In the genomic region with DNA sequence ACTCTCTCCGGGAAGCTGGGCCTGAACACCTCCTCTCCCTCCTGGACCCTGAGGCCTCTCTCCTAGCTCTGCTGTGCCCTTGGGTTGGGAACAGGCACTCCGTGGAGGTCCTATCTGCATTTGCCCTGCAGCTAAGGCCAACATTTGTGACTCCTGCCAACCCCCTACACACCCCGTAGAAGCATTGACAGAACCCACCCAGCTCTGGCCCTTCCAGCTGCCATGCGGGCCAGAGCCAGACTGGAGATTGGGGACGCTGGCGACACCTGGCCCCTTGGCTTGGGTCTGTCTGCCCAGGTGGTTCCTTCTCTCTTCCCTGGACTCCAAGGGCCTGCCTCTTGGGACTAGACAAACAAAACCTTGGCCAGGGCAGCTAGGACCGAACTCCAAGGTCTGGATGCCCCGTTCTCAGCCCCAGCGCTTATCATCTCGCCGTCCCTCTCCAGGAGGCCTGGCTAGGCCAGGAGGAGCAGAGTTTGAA, we compare ENCODE assay signal across 8 cellular contexts. TPM values are rescaled to one million over a fixed set of nuclear protein-coding genes. Genes with fewer than 3 reads are reported as not detected.
A peak's percentile ranks its signal among the peaks of the same experiment; 100 is the strongest.
DNase-seq lines count a peak whose midpoint lies in the region; ATAC-seq, FAIRE-seq and TF ChIP-seq lines count a peak whose summit lies in the region.

No MANE protein-coding gene starts in this region.

- H3K4me2 ChIP-seq in K562 (ENCODE audit: insufficient read depth, low read length): peak overlapping the region; percentile 82

- peak overlapping the region; percentile 38; the same call in 1 of the 3 replicates for H3K27ac ChIP-seq in K562 (ENCODE audit: extremely low read depth, low read depth, low read length)
- peak overlapping the region; percentile 21 to 87 for H3K27ac ChIP-seq in lung (ENCODE audit: low read depth in 1 of 2, low read length in 1 of 2)
- peak overlapping the region; percentile 68 to 88 (median 72) for H3K27ac ChIP-seq in thyroid gland

- no peaks in the 10 kb centered on the region for H3K27me3 Mint-ChIP-seq in activated T-cell treated with anti-CD3 and anti-CD28 coated beads, Interleukin-2, amount 50 U/mL, for 72 hours (ENCODE audit: low read depth)

- H2AFZ ChIP-seq in K562 (ENCODE audit: low read depth, low read length): peak overlapping the region; percentile 95

- H3K27me3 ChIP-seq in K562 (ENCODE audit: control insufficient read depth in 2 of 2, insufficient read depth in 2 of 2, low read length in 2 of 2) (no peaks in the 10 kb centered on the region), lung (ENCODE audit: control insufficient read depth, insufficient read depth) (no peaks in the 10 kb centered on the region), thyroid gland (no peaks in the 10 kb centered on the region)

- no peaks in the 10 kb centered on the region for H3K79me2 ChIP-seq in K562 (ENCODE audit: control insufficient read depth, insufficient read depth, low read length)

- H3K4me1 Mint-ChIP-seq in activated T-cell treated with anti-CD3 and anti-CD28 coated beads, Interleukin-2, amount 50 U/mL, for 72 hours (ENCODE audit: low read depth): peaks cover 61% of the 10 kb centered on the region

- no TSS peak for BruUV-seq in K562 (replicated peaks; lab: Mats Ljungman, UMichigan)

- H3K9me3 ChIP-seq in K562 (replicated peaks; ENCODE audit: control insufficient read depth, insufficient read depth, low read depth, low read length): no peaks in the 10 kb centered on the region
- H3K9me3 ChIP-seq in lung (ENCODE audit: control insufficient read depth in 2 of 2, insufficient read depth in 1 of 2, low read length in 1 of 2): no peaks in the 10 kb centered on the region
- no peaks in the 10 kb centered on the region for H3K9me3 ChIP-seq in thyroid gland

- H3K4me3 ChIP-seq in K562 (peak overlapping the region; percentile 71), lung (no peak overlapping the region), thyroid gland (replicated peaks in 1 of 3) (peak overlapping the region in 1 of 3 donors; percentile 72)

- WGBS in K562 (ENCODE audit: insufficient coverage, low coverage, missing lambda C conversion rate): 45% methylated on average over 11 of the region's 11 CpGs
- WGBS in lung, 2 donors: 77 to 79% methylated on average over 11 of the region's 11 CpGs
- WGBS in thyroid gland, 2 donors: 54 to 58% methylated on average over 3 to 11 of the region's 11 CpGs

- in situ Hi-C loops in K562 (cut with MboI): no loop called here

- POLR2A ChIA-PET in K562 (lab: Yijun Ruan, JAX): interaction anchor here (1.5 kb wide), 1 partner anchor 9 kb away, joined by 7 read pairs; no protein-coding TSS in a partner anchor

- intact Hi-C loops in K562 (cut with micrococcal nuclease) (no loop called here), thyroid gland (cut with DNase I) (no loop called here)

- H3K4me1 ChIP-seq in K562 (replicated peaks in 1 of 2; ENCODE audit: control insufficient read depth in 2 of 2, insufficient read depth in 2 of 2, low read length in 2 of 2): peaks cover 20 to 42% of the 10 kb centered on the region in 2 experiments; a peak in 4 of 5 replicates
- H3K4me1 ChIP-seq in lung (ENCODE audit: control insufficient read depth in 2 of 2, insufficient read depth in 2 of 2, low read length in 2 of 2): peaks cover 5 to 32% of the 10 kb centered on the region in 2 donors
- peaks cover 39 to 47% of the 10 kb centered on the region in 2 donors for H3K4me1 ChIP-seq in thyroid gland

- H3K36me3 Mint-ChIP-seq in activated T-cell treated with anti-CD3 and anti-CD28 coated beads, Interleukin-2, amount 50 U/mL, for 72 hours (ENCODE audit: insufficient read depth in 2 of 2): no peaks in the 10 kb centered on the region

- H3K36me3 ChIP-seq in K562 (ENCODE audit: control insufficient read depth, insufficient read depth, low read length): no peaks in the 10 kb centered on the region
- no peaks in the 10 kb centered on the region for H3K36me3 ChIP-seq in lung (ENCODE audit: control insufficient read depth in 2 of 2, insufficient read depth in 2 of 2, low read length in 2 of 2)
- H3K36me3 ChIP-seq in thyroid gland: no peaks in the 10 kb centered on the region

- TF ChIP-seq EP300 in K562 (IDR thresholded peaks at IDR 0.05; ENCODE audit: low read length): no peak

- H3K9ac ChIP-seq in K562 (ENCODE audit: insufficient read depth in 1 of 2, low read depth in 2 of 2, low read length in 2 of 2): peak overlapping the region; percentile 45 to 77; a peak in 3 of 4 replicates

- TF ChIP-seq CTCF in K562 (IDR thresholded peaks at IDR 0.05 in 2 of 3, conservative IDR thresholded peaks at IDR 0.05 in 1 of 3; ENCODE audit: insufficient read depth in 2 of 3, low read depth in 1 of 3, low read length in 3 of 3) (no peak), lung (IDR thresholded peaks at IDR 0.05; ENCODE audit: control extremely low read depth, extremely low read depth) (no peak), thyroid gland (IDR thresholded peaks at IDR 0.05) (no peak)

- no peaks in the 10 kb centered on the region for H4K20me1 ChIP-seq in K562 (replicated peaks; ENCODE audit: control insufficient read depth, insufficient read depth, low read length)

- no peak for TF ChIP-seq RAD21 in K562 (CRISPR knock-in tag; conservative IDR thresholded peaks at IDR 0.05 in 1 of 2, IDR thresholded peaks at IDR 0.05 in 1 of 2)

- H3K4me3 Mint-ChIP-seq in activated T-cell treated with anti-CD3 and anti-CD28 coated beads, Interleukin-2, amount 50 U/mL, for 72 hours: peak overlapping the region; percentile 80 to 91

- H3K9me1 ChIP-seq in K562 (ENCODE audit: control insufficient read depth, insufficient read depth, low read length): peaks cover 4% of the 10 kb centered on the region

- H3K9me3 Mint-ChIP-seq in activated T-cell treated with anti-CD3 and anti-CD28 coated beads, Interleukin-2, amount 50 U/mL, for 72 hours: no peaks in the 10 kb centered on the region

- FAIRE-seq in K562 (lab: Jason Lieb, UNC): peak; percentile 29

- TF ChIP-seq POLR2A in K562 (conservative IDR thresholded peaks at IDR 0.05) (no peak), thyroid gland (IDR thresholded peaks at IDR 0.05) (no peak)

- no peak for ATAC-seq in activated T-cell treated with anti-CD3 and anti-CD28 coated beads, Interleukin-2, amount 50 U/mL, for 72 hours (replicated peaks in 1 of 2)
- ATAC-seq in K562 (no peak), lung (ENCODE audit: insufficient read depth, low FRiP score) (no peak), HG02884 (IDR thresholded peaks at IDR 0.05; ENCODE audit: unreplicated experiment) (no peak)

- H3K27ac Mint-ChIP-seq in activated T-cell treated with anti-CD3 and anti-CD28 coated beads, Interleukin-2, amount 50 U/mL, for 72 hours: peak overlapping the region; percentile 76

- CTCF ChIA-PET in K562 (lab: Yijun Ruan, JAX; ENCODE audit: low intra/inter-chr PET ratio): no interaction called here

- no peak for DNase-seq in activated T-cell treated with anti-CD3 and anti-CD28 coated beads, Interleukin-2, amount 50 U/mL, for 72 hours
- no peak for DNase-seq in activated T-cell treated with anti-CD3 and anti-CD28 coated beads, Interleukin-2, amount 50 U/mL, for 48 hours
- peak in 2 of 4 experiments; percentile 23 to 45 for DNase-seq in K562 (ENCODE audit: extremely low read depth in 1 of 4, low spot score in 3 of 4)
- no peak for DNase-seq in lung (ENCODE audit: low spot score)
- peak; percentile 33 to 37 for DNase-seq in thyroid gland
- no peak for DNase-seq in SIG-M5 treated with dmso at 0.1 percent for 504 hours (lab: John Stamatoyannopoulos, UW; ENCODE audit: unreplicated experiment)
- DNase-seq in NCI-H2227 treated with DMSO at 0.1 percent for 48 hours (lab: John Stamatoyannopoulos, UW): no peak

RNA-seq across cellular contexts. Expression of gene RHBDF2, which starts 0.6 kb away (rescaled TPM):
- total RNA-seq in activated T-cell treated with anti-CD3 and anti-CD28 coated beads, Interleukin-2, amount 50 U/mL, for 72 hours: 10 to 100 TPM; 38.7 to 39.0 TPM
- total RNA-seq in K562 (2011; cell fraction: chromatin; rRNA removed; ENCODE audit: low replicate concordance): 5.1 and 22.6 TPM in 2 replicates
- total RNA-seq in K562 (2011; cell fraction: nucleolus; rRNA removed): 12.2 and 15.7 TPM in 2 replicates
- 4.0 and 6.5 TPM in 2 replicates for total RNA-seq in K562 (2011; cell fraction: nucleoplasm; rRNA removed)
- total RNA-seq in K562 (2014; rRNA removed): 1.5 and 4.0 TPM in 2 replicates
- total RNA-seq in K562 (2014; rRNA removed; fragmentation: Illumina TruSeq; extraction: Trizol): 0.19 and 0.47 TPM in 2 replicates
- 0.65 and 0.75 TPM in 2 replicates for total RNA-seq in K562 (2015; rRNA removed; fragmentation: Illumina TruSeq; extraction: Trizol)
- total RNA-seq in K562 (2021): 2.3 and 2.8 TPM in 2 replicates
- 1.1 and 3.1 TPM in 2 replicates for polyA plus RNA-seq in K562 (2011; rRNA removed)
- 1.7 and 6.2 TPM in 2 replicates for polyA plus RNA-seq in K562 (2011; cell fraction: cytosol; rRNA removed)
- polyA plus RNA-seq in K562 (2011; cell fraction: nucleus; rRNA removed): 8.1 and 13.7 TPM in 2 replicates
- polyA plus RNA-seq in K562 (2012): 1.5 and 1.7 TPM in 2 replicates
- 1.3 and 1.6 TPM in 2 replicates for polyA plus RNA-seq in K562 (2014; fragmentation: Illumina TruSeq; extraction: Trizol)
- under 1 TPM; 0.04 to 0.06 TPM for polyA plus RNA-seq in K562 (2014; fragmentation: Nextera tagmentation; extraction: Ambion mirVana)
- polyA plus RNA-seq in K562 (2014; rRNA removed): 1.5 and 1.6 TPM in 2 replicates
- 0.74 and 1.6 TPM in 2 replicates for polyA minus RNA-seq in K562 (2011; rRNA and poly(A)+ RNA removed)
- 2.7 and 6.3 TPM in 2 replicates for polyA minus RNA-seq in K562 (2011; cell fraction: cytosol; rRNA and poly(A)+ RNA removed)
- 4.7 and 5.3 TPM in 2 replicates for polyA minus RNA-seq in K562 (2011; cell fraction: nucleus; rRNA and poly(A)+ RNA removed)
- 10 to 100 TPM; 22.7 to 56.5 TPM for total RNA-seq in lung
- 100 to 1,000 TPM in 1 of 2 donors, 10 to 100 TPM in 1; 20.1 to 116 TPM for polyA plus RNA-seq in lung
- 10 to 100 TPM; 16.4 to 31.1 (median 22.1) TPM for total RNA-seq in thyroid gland

RNA-seq across cellular contexts. Expression of gene AANAT, which starts 34.5 kb away (rescaled TPM):
- not detected for total RNA-seq in activated T-cell treated with anti-CD3 and anti-CD28 coated beads, Interleukin-2, amount 50 U/mL, for 72 hours
- not detected in 2 replicates for total RNA-seq in K562 (2011; cell fraction: chromatin; rRNA removed; ENCODE audit: low replicate concordance)
- total RNA-seq in K562 (2011; cell fraction: nucleolus; rRNA removed): not detected in 2 replicates
- total RNA-seq in K562 (2011; cell fraction: nucleoplasm; rRNA removed): not detected in 2 replicates
- not detected in 2 replicates for total RNA-seq in K562 (2014; rRNA removed)
- not detected in 2 replicates for total RNA-seq in K562 (2014; rRNA removed; fragmentation: Illumina TruSeq; extraction: Trizol)
- total RNA-seq in K562 (2015; rRNA removed; fragmentation: Illumina TruSeq; extraction: Trizol): not detected in 2 replicates
- not detected in 2 replicates for total RNA-seq in K562 (2021)
- not detected in 2 replicates for polyA plus RNA-seq in K562 (2011; rRNA removed)
- not detected in 2 replicates for polyA plus RNA-seq in K562 (2011; cell fraction: cytosol; rRNA removed)
- polyA plus RNA-seq in K562 (2011; cell fraction: nucleus; rRNA removed): not detected in 2 replicates
- polyA plus RNA-seq in K562 (2012): not detected in 2 replicates
- not detected in 2 replicates for polyA plus RNA-seq in K562 (2014; fragmentation: Illumina TruSeq; extraction: Trizol)
- polyA plus RNA-seq in K562 (2014; fragmentation: Nextera tagmentation; extraction: Ambion mirVana): not detected
- not detected in 2 replicates for polyA plus RNA-seq in K562 (2014; rRNA removed)
- not detected in 2 replicates for polyA minus RNA-seq in K562 (2011; rRNA and poly(A)+ RNA removed)
- polyA minus RNA-seq in K562 (2011; cell fraction: cytosol; rRNA and poly(A)+ RNA removed): not detected in 2 replicates
- not detected in 2 replicates for polyA minus RNA-seq in K562 (2011; cell fraction: nucleus; rRNA and poly(A)+ RNA removed)
- total RNA-seq in lung: under 1 TPM in 1 of 2 donors, not detected in 1; 0.31 TPM
- under 1 TPM in 1 of 2 donors, not detected in 1; 0.10 TPM for polyA plus RNA-seq in lung
- total RNA-seq in thyroid gland: under 1 TPM in 1 of 4 donors, not detected in 3; 0.81 TPM

RNA-seq across cellular contexts. Expression of gene CYGB, which starts 35.6 kb away (rescaled TPM):
- total RNA-seq in activated T-cell treated with anti-CD3 and anti-CD28 coated beads, Interleukin-2, amount 50 U/mL, for 72 hours: under 1 TPM in 1 of 2 donors, not detected in 1; 0.44 TPM
- total RNA-seq in K562 (2011; cell fraction: chromatin; rRNA removed; ENCODE audit: low replicate concordance): 0.84 TPM in 1 of 2 replicates, not detected in the other
- total RNA-seq in K562 (2011; cell fraction: nucleolus; rRNA removed): 0.66 TPM in 1 of 2 replicates, not detected in the other
- 1.2 TPM in 1 of 2 replicates, not detected in the other for total RNA-seq in K562 (2011; cell fraction: nucleoplasm; rRNA removed)
- total RNA-seq in K562 (2014; rRNA removed): 0.95 TPM in 1 of 2 replicates, not detected in the other
- total RNA-seq in K562 (2014; rRNA removed; fragmentation: Illumina TruSeq; extraction: Trizol): 0.16 TPM in 1 of 2 replicates, not detected in the other
- total RNA-seq in K562 (2015; rRNA removed; fragmentation: Illumina TruSeq; extraction: Trizol): not detected in 2 replicates
- 0.13 and 0.24 TPM in 2 replicates for total RNA-seq in K562 (2021)
- 0.05 and 0.08 TPM in 2 replicates for polyA plus RNA-seq in K562 (2011; rRNA removed)
- polyA plus RNA-seq in K562 (2011; cell fraction: cytosol; rRNA removed): 0.18 and 0.40 TPM in 2 replicates
- polyA plus RNA-seq in K562 (2011; cell fraction: nucleus; rRNA removed): 0.20 and 0.38 TPM in 2 replicates
- 0.09 and 0.24 TPM in 2 replicates for polyA plus RNA-seq in K562 (2012)
- polyA plus RNA-seq in K562 (2014; fragmentation: Illumina TruSeq; extraction: Trizol): 0.54 TPM in 1 of 2 replicates, not detected in the other
- not detected for polyA plus RNA-seq in K562 (2014; fragmentation: Nextera tagmentation; extraction: Ambion mirVana)
- polyA plus RNA-seq in K562 (2014; rRNA removed): 0.11 and 0.12 TPM in 2 replicates
- polyA minus RNA-seq in K562 (2011; rRNA and poly(A)+ RNA removed): not detected in 2 replicates
- not detected in 2 replicates for polyA minus RNA-seq in K562 (2011; cell fraction: cytosol; rRNA and poly(A)+ RNA removed)
- not detected in 2 replicates for polyA minus RNA-seq in K562 (2011; cell fraction: nucleus; rRNA and poly(A)+ RNA removed)
- 10 to 100 TPM; 15.9 to 20.0 TPM for total RNA-seq in lung
- 10 to 100 TPM; 21.4 to 30.4 TPM for polyA plus RNA-seq in lung
- 10 to 100 TPM; 14.7 to 32.3 (median 25.6) TPM for total RNA-seq in thyroid gland

RNA-seq across cellular contexts. Expression of gene PRCD, which starts 38.0 kb away (rescaled TPM):
- 1 to 10 TPM; 1.1 to 1.5 TPM for total RNA-seq in activated T-cell treated with anti-CD3 and anti-CD28 coated beads, Interleukin-2, amount 50 U/mL, for 72 hours
- total RNA-seq in K562 (2011; cell fraction: chromatin; rRNA removed; ENCODE audit: low replicate concordance): 0.14 TPM in 1 of 2 replicates, not detected in the other
- not detected in 2 replicates for total RNA-seq in K562 (2011; cell fraction: nucleolus; rRNA removed)
- not detected in 2 replicates for total RNA-seq in K562 (2011; cell fraction: nucleoplasm; rRNA removed)
- total RNA-seq in K562 (2014; rRNA removed) (not detected in 2 replicates), K562 (2014; rRNA removed; fragmentation: Illumina TruSeq; extraction: Trizol) (not detected in 2 replicates), K562 (2015; rRNA removed; fragmentation: Illumina TruSeq; extraction: Trizol) (not detected in 2 replicates), K562 (2021) (0.27 TPM in 1 of 2 replicates, not detected in the other), lung (10 to 100 TPM in 1 of 2 donors, 1 to 10 TPM in 1; 3.3 to 11.3 TPM), thyroid gland (1 to 10 TPM; 1.5 to 8.3 (median 4.2) TPM)
- polyA plus RNA-seq in K562 (2011; rRNA removed) (0.20 and 0.39 TPM in 2 replicates), K562 (2014; fragmentation: Illumina TruSeq; extraction: Trizol) (not detected in 2 replicates), K562 (2014; fragmentation: Nextera tagmentation; extraction: Ambion mirVana) (under 1 TPM in 1 of 2 experiments, not detected in 1; 0.25 TPM), K562 (2014; rRNA removed) (0.21 TPM in 1 of 2 replicates, not detected in the other), lung (1 to 10 TPM; 2.0 to 7.9 TPM)
- polyA plus RNA-seq in K562 (2011; cell fraction: cytosol; rRNA removed): not detected in 2 replicates
- 0.10 and 0.13 TPM in 2 replicates for polyA plus RNA-seq in K562 (2011; cell fraction: nucleus; rRNA removed)
- 0.26 and 0.65 TPM in 2 replicates for polyA plus RNA-seq in K562 (2012)
- 0.07 TPM in 1 of 2 replicates, not detected in the other for polyA minus RNA-seq in K562 (2011; rRNA and poly(A)+ RNA removed)
- polyA minus RNA-seq in K562 (2011; cell fraction: cytosol; rRNA and poly(A)+ RNA removed): not detected in 2 replicates
- not detected in 2 replicates for polyA minus RNA-seq in K562 (2011; cell fraction: nucleus; rRNA and poly(A)+ RNA removed)

RNA-seq across cellular contexts. Expression of gene UBE2O, which starts 48.9 kb away (rescaled TPM):
- 10 to 100 TPM; 21.5 to 22.8 TPM for total RNA-seq in activated T-cell treated with anti-CD3 and anti-CD28 coated beads, Interleukin-2, amount 50 U/mL, for 72 hours
- total RNA-seq in K562 (2011; cell fraction: chromatin; rRNA removed; ENCODE audit: low replicate concordance): 48.0 and 101 TPM in 2 replicates
- total RNA-seq in K562 (2011; cell fraction: nucleolus; rRNA removed): 46.3 and 49.0 TPM in 2 replicates
- total RNA-seq in K562 (2011; cell fraction: nucleoplasm; rRNA removed): 34.9 and 41.1 TPM in 2 replicates
- 20.5 and 21.6 TPM in 2 replicates for total RNA-seq in K562 (2014; rRNA removed)
- 8.8 and 10.0 TPM in 2 replicates for total RNA-seq in K562 (2014; rRNA removed; fragmentation: Illumina TruSeq; extraction: Trizol)
- total RNA-seq in K562 (2015; rRNA removed; fragmentation: Illumina TruSeq; extraction: Trizol): 13.3 and 15.6 TPM in 2 replicates
- total RNA-seq in K562 (2021): 36.8 and 39.7 TPM in 2 replicates
- 12.6 and 20.8 TPM in 2 replicates for polyA plus RNA-seq in K562 (2011; rRNA removed)
- polyA plus RNA-seq in K562 (2011; cell fraction: cytosol; rRNA removed): 9.9 and 13.8 TPM in 2 replicates
- 60.0 and 60.8 TPM in 2 replicates for polyA plus RNA-seq in K562 (2011; cell fraction: nucleus; rRNA removed)
- polyA plus RNA-seq in K562 (2012): 24.4 and 24.9 TPM in 2 replicates
- polyA plus RNA-seq in K562 (2014; fragmentation: Illumina TruSeq; extraction: Trizol): 24.5 and 25.4 TPM in 2 replicates
- polyA plus RNA-seq in K562 (2014; fragmentation: Nextera tagmentation; extraction: Ambion mirVana): 1 to 10 TPM; 1.6 to 1.7 TPM
- 15.6 and 22.1 TPM in 2 replicates for polyA plus RNA-seq in K562 (2014; rRNA removed)
- polyA minus RNA-seq in K562 (2011; rRNA and poly(A)+ RNA removed): 56.4 and 69.3 TPM in 2 replicates
- polyA minus RNA-seq in K562 (2011; cell fraction: cytosol; rRNA and poly(A)+ RNA removed): 26.6 and 31.1 TPM in 2 replicates
- polyA minus RNA-seq in K562 (2011; cell fraction: nucleus; rRNA and poly(A)+ RNA removed): 11.0 and 22.8 TPM in 2 replicates
- total RNA-seq in lung: 10 to 100 TPM; 24.3 to 24.6 TPM
- 10 to 100 TPM; 10.8 to 11.1 TPM for polyA plus RNA-seq in lung
- total RNA-seq in thyroid gland: 10 to 100 TPM; 26.3 to 47.9 (median 37.3) TPM

Comparison
In these comparisons a context has a peak if more than half of its experiments do, and no peak if none do; other contexts are left out.
1. DNase-seq: peak in thyroid gland (2 of 2); none in activated T-cell treated with anti-CD3 and anti-CD28 coated beads, Interleukin-2, amount 50 U/mL, for 72 hours (0 of 2), activated T-cell treated with anti-CD3 and anti-CD28 coated beads, Interleukin-2, amount 50 U/mL, for 48 hours (0 of 2), lung (single experiment), SIG-M5 treated with dmso at 0.1 percent for 504 hours (single experiment) and NCI-H2227 treated with DMSO at 0.1 percent for 48 hours (single experiment).
2. RNA of gene CYGB, which starts 35.6 kb away (total RNA-seq): 14.7 to 32.3 TPM in thyroid gland and 15.9 to 20.0 TPM in lung; 0.44 TPM in activated T-cell treated with anti-CD3 and anti-CD28 coated beads, Interleukin-2, amount 50 U/mL, for 72 hours and 0.13 to 1.2 TPM in K562; every median in the first group is over 4 times any median in the second.
3. Peak in every context shown above with its lines, with median percentiles within 50 percentile points of each other: H3K27ac ChIP-seq.